Comparison of ENCODE assay signal across 9 cellular contexts in genomic region chr1:16162163-16162822, GRCh38. TPM values are rescaled to one million over a fixed set of nuclear protein-coding genes. Genes with fewer than 3 reads are reported as not detected.
A peak's percentile ranks its signal among the peaks of the same experiment; 100 is the strongest.
DNase-seq lines count a peak whose midpoint lies in the region; ATAC-seq and TF ChIP-seq lines count a peak whose summit lies in the region.
"Had no signal": no experiment of that assay in that cellular context is flagged by ENCODE, and none has a peak within 500 bp of the region (broad histone marks: within the 10 kb centered on the region; RNA-seq: fewer than 3 reads in every experiment).

No MANE protein-coding gene starts in this region.

- H3K27ac Mint-ChIP-seq in HFFc6, result no peak overlapping the region

- H3K4me3 ChIP-seq in Peyer's patch, result peak overlapping the region; percentile 9 to 34 (median 20)
- H3K4me3 ChIP-seq in left lung, result no peak overlapping the region
- H3K4me3 ChIP-seq: lung had no signal

- no peaks in the 10 kb centered on the region for H3K36me3 Mint-ChIP-seq in HFFc6 (ENCODE audit: low read depth)

- peaks cover 37% of the 10 kb centered on the region for H3K4me1 Mint-ChIP-seq in HFFc6 (ENCODE audit: low read depth)

- H3K27me3 ChIP-seq in Peyer's patch, result no peaks in the 10 kb centered on the region
- H3K27me3 ChIP-seq in left lung, result peaks cover 0 to 24% of the 10 kb centered on the region in 2 donors

- intact Hi-C loops in left lung (cut with DNase I), result no loop called here

- H3K9me3 ChIP-seq in Peyer's patch (no peaks in the 10 kb centered on the region), left lung (no peaks in the 10 kb centered on the region)

- H3K27me3 Mint-ChIP-seq in HFFc6 (ENCODE audit: insufficient read depth), result peaks cover 5% of the 10 kb centered on the region

- H3K27ac ChIP-seq in Peyer's patch (peak overlapping the region in 3 of 4 donors; percentile 26 to 84 (median 28)), left lung (no peak overlapping the region)

- DNase-seq in Peyer's patch, result peak; percentile 61 to 87 (median 82)
- DNase-seq in activated T-cell treated with anti-CD3 and anti-CD28 coated beads, Interleukin-2, amount 50 U/mL, for 48 hours, result peak; percentile 50 to 64
- no peak for DNase-seq in left lung
- peak; percentile 28 for DNase-seq in stimulated activated CD8-positive, alpha-beta memory T cell treated with anti-CD3 and anti-CD28 coated beads, Interleukin-4, amount 100 ng/mL, for 24 hours (ENCODE audit: low read depth)
- no peak for DNase-seq in kidney glomerular epithelial cell (lab: John Stamatoyannopoulos, UW)
- DNase-seq in HFFc6, result no peak
- DNase-seq in MV-4-11 (lab: John Stamatoyannopoulos, UW), result no peak

- H3K4me3 Mint-ChIP-seq in HFFc6, result no peak overlapping the region

- no peaks in the 10 kb centered on the region for H3K36me3 ChIP-seq in Peyer's patch
- H3K36me3 ChIP-seq in left lung, result no peaks in the 10 kb centered on the region

- no peak for TF ChIP-seq CTCF in Peyer's patch (IDR thresholded peaks at IDR 0.05)
- TF ChIP-seq CTCF in left lung (IDR thresholded peaks at IDR 0.05), result no peak
- no peak for TF ChIP-seq CTCF in HFFc6 (IDR thresholded peaks at IDR 0.05)

- TF ChIP-seq POLR2A in Peyer's patch (IDR thresholded peaks at IDR 0.05), result no peak

- H3K4me1 ChIP-seq in Peyer's patch (peaks cover 0 to 37% (median 6%) of the 10 kb centered on the region in 4 donors), left lung (peaks cover under 1 to 16% of the 10 kb centered on the region in 2 donors)

- ATAC-seq in left lung, result peak; percentile 9
- ATAC-seq in GM21528 (IDR thresholded peaks at IDR 0.05; ENCODE audit: low FRiP score, unreplicated experiment), result no peak

- no peaks in the 10 kb centered on the region for H3K9me3 Mint-ChIP-seq in HFFc6

RNA-seq across cellular contexts. Expression of gene EPHA2, which starts 6.4 kb away (rescaled TPM):
- 10 to 100 TPM; 23.5 to 42.6 (median 35.5) TPM for total RNA-seq in Peyer's patch
- 10 to 100 TPM; 36.9 to 62.6 TPM for total RNA-seq in left lung
- total RNA-seq in HFFc6 (2021; fragmentation: NEBNext Ultra II Directional; extraction: Animal tissue kit (Norgen Biotek cat#: 25700)), result 100 to 1,000 TPM in 1 of 6 experiments, 10 to 100 TPM in 5; 77.3 to 106 (median 81.2) TPM

RNA-seq across cellular contexts. Expression of gene ARHGEF19, which starts 50.2 kb away (rescaled TPM):
- total RNA-seq in Peyer's patch (10 to 100 TPM in 1 of 4 donors, 1 to 10 TPM in 3; 6.0 to 16.5 (median 7.3) TPM), left lung (10 to 100 TPM; 10.4 to 13.1 TPM)
- total RNA-seq in HFFc6 (2021; fragmentation: NEBNext Ultra II Directional; extraction: Animal tissue kit (Norgen Biotek cat#: 25700)), result 1 to 10 TPM; 5.5 to 9.0 (median 7.2) TPM

Comparison
In these comparisons a context has a peak if more than half of its experiments do, and no peak if none do; other contexts are left out.
1. DNase-seq: peak in Peyer's patch (3 of 3), activated T-cell treated with anti-CD3 and anti-CD28 coated beads, Interleukin-2, amount 50 U/mL, for 48 hours (2 of 2) and stimulated activated CD8-positive, alpha-beta memory T cell treated with anti-CD3 and anti-CD28 coated beads, Interleukin-4, amount 100 ng/mL, for 24 hours (single experiment); none in left lung (0 of 2), kidney glomerular epithelial cell (single experiment), HFFc6 (single experiment) and MV-4-11 (single experiment).
2. H3K27ac ChIP-seq: peak in Peyer's patch (3 of 4); none in left lung (0 of 2).
3. H3K4me3 ChIP-seq: peak in Peyer's patch (4 of 4); none in left lung (0 of 2).